ENCODE assay signal across 21 cellular contexts in the genomic region with DNA sequence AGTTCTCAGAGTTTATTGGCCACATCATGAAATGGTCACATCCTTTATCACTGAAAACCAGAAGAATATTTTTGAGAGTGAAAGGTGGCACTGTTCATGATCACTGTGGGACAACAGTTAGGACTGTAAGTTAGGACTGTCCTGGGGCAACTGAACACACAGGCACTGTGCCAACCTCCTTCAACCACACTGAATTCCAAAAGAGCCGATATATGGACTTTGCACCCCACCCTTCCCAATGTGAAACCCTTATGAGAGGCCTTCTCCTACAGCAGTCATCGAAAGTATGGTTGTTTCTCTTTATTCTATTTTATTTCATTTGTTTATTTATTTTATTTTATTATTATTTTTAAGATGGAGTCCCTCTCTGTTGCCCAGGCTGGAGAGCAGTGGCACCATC.
DNase-seq lines count a peak whose midpoint lies in the region; TF ChIP-seq lines count a peak whose summit lies in the region.
"Had no signal": no experiment of that assay in that cellular context is flagged by ENCODE, and none has a peak within 500 bp of the region (broad histone marks: within the 10 kb centered on the region; RNA-seq: fewer than 3 reads in every experiment).

No MANE protein-coding gene starts in this region.

- H3K9me3 ChIP-seq in liver (ENCODE audit: control insufficient read depth in 4 of 4, low read length in 3 of 4) (no peaks in the 10 kb centered on the region), transverse colon (no peaks in the 10 kb centered on the region), breast epithelium (no peaks in the 10 kb centered on the region)

- 49% methylated on average over 2 of the region's 2 CpGs for WGBS in liver
- 51 to 66% methylated on average over 2 of the region's 2 CpGs for WGBS in transverse colon (ENCODE audit: low coverage in 1 of 2), 2 donors

- H3K36me3 Mint-ChIP-seq in CD14-positive monocyte (no peaks in the 10 kb centered on the region), type B pancreatic cell (no peaks in the 10 kb centered on the region)
- H3K36me3 Mint-ChIP-seq: CD8-positive, alpha-beta memory T cell; T-cell had no signal

- no peak for TF ChIP-seq EP300 in transverse colon (IDR thresholded peaks at IDR 0.05; ENCODE audit: low read depth)

- H3K36me3 ChIP-seq in liver (ENCODE audit: control insufficient read depth in 4 of 4, insufficient read depth in 3 of 4, low read depth in 1 of 4, low read length in 3 of 4) (no peaks in the 10 kb centered on the region), transverse colon (no peaks in the 10 kb centered on the region), breast epithelium (no peaks in the 10 kb centered on the region)

- intact Hi-C loops in transverse colon (cut with DNase I; ENCODE audit: low total_unique reads) (no loop called here), breast epithelium (cut with DNase I; ENCODE audit: low total_unique reads) (loop anchor here (5.0 kb wide), 1 partner anchor 719 kb away; no protein-coding TSS in a partner anchor), CD14-positive monocyte (cut with micrococcal nuclease) (loop anchor here (5.0 kb wide), 1 partner anchor 719 kb away; no protein-coding TSS in a partner anchor)

- peaks cover 0 to 3% (median 2%) of the 10 kb centered on the region in 3 donors for H3K27me3 Mint-ChIP-seq in CD14-positive monocyte (ENCODE audit: low read depth in 3 of 3)
- H3K27me3 Mint-ChIP-seq in type B pancreatic cell = peaks cover 39% of the 10 kb centered on the region
- H3K27me3 Mint-ChIP-seq: CD8-positive, alpha-beta memory T cell; T-cell had no signal

- H3K4me1 ChIP-seq in liver (ENCODE audit: control insufficient read depth in 4 of 4, insufficient read depth in 4 of 4, low read length in 3 of 4) = peaks cover 0 to 6% (median 0%) of the 10 kb centered on the region in 4 donors
- no peaks in the 10 kb centered on the region for H3K4me1 ChIP-seq in transverse colon
- H3K4me1 ChIP-seq in breast epithelium = no peaks in the 10 kb centered on the region

- TF ChIP-seq CTCF in liver (IDR thresholded peaks at IDR 0.05; ENCODE audit: low read depth, low read length, missing input control) = no peak
- no peak for TF ChIP-seq CTCF in transverse colon (IDR thresholded peaks at IDR 0.05)
- TF ChIP-seq CTCF in breast epithelium (IDR thresholded peaks at IDR 0.05) = no peak
- no peak for TF ChIP-seq CTCF in CD14-positive monocyte (IDR thresholded peaks at IDR 0.05)
- no peak for TF ChIP-seq CTCF in type B pancreatic cell (conservative IDR thresholded peaks at IDR 0.05)

- peak; percentile 58 for DNase-seq in HT-29 (ENCODE audit: low spot score)
- DNase-seq in SW480 (ENCODE audit: low spot score) = peak; percentile 26
- peak; percentile 13 for DNase-seq in transverse colon
- DNase-seq in breast epithelium (ENCODE audit: low spot score in 2 of 2) = no peak
- no peak for DNase-seq in CD14-positive monocyte (ENCODE audit: low spot score)
- DNase-seq in type B pancreatic cell (ENCODE audit: extremely low spot score, unreplicated experiment) = no peak
- DNase-seq: CD8-positive, alpha-beta memory T cell; DMS79 treated with DMSO at 0.1 percent for 48 hours; GF-D8; HCEC 1CT; Karpas-422; NCI-H1105 treated with DMSO at 0.1 percent for 48 hours; NCI-H2029; NCI-H446 treated with DMSO at 0.1 percent for 48 hours; NCI-H526; SHP77; T-cell had no signal

- H3K9ac ChIP-seq in liver (ENCODE audit: low read depth in 1 of 2, low read length in 2 of 2) = no peak overlapping the region

- TF ChIP-seq POLR2A in transverse colon (IDR thresholded peaks at IDR 0.05) (no peak), breast epithelium (IDR thresholded peaks at IDR 0.05) (no peak)

- H3K4me3 Mint-ChIP-seq in CD14-positive monocyte (no peak overlapping the region), type B pancreatic cell (no peak overlapping the region)
- H3K4me3 Mint-ChIP-seq: CD8-positive, alpha-beta memory T cell; T-cell had no signal

- H3K9me3 Mint-ChIP-seq in CD14-positive monocyte (peaks cover 0 to 2% (median 0%) of the 10 kb centered on the region in 7 donors), type B pancreatic cell (no peaks in the 10 kb centered on the region)
- H3K9me3 Mint-ChIP-seq: CD8-positive, alpha-beta memory T cell; T-cell had no signal

- in situ Hi-C loops in transverse colon (cut with MboI; ENCODE audit: low pct_ligation_motif_present in 1 of 4, low pct_unique_long_range_greater_than_20kb in 1 of 4, low sequenced_read_pairs in 3 of 4) = loop anchor here (5.0 to 25.0 kb wide), 5 partner anchors 344 to 819 kb away; partner anchors contain the start of gene TOX3 (in 1 of the 4)

- H3K4me3 ChIP-seq in liver (ENCODE audit: low read depth in 1 of 3, low read length in 3 of 3) = no peak overlapping the region
- no peak overlapping the region for H3K4me3 ChIP-seq in transverse colon
- H3K4me3 ChIP-seq in breast epithelium = no peak overlapping the region
- H3K4me3 ChIP-seq: SK-N-MC had no signal

- TF ChIP-seq RAD21 in liver (IDR thresholded peaks at IDR 0.05) = no peak

- H3K27ac Mint-ChIP-seq in CD14-positive monocyte = no peak overlapping the region
- no peak overlapping the region for H3K27ac Mint-ChIP-seq in type B pancreatic cell
- H3K27ac Mint-ChIP-seq: CD8-positive, alpha-beta memory T cell; T-cell had no signal

- H3K27me3 ChIP-seq in liver (ENCODE audit: control insufficient read depth in 4 of 4, insufficient read depth in 4 of 4, low read length in 3 of 4) (no peaks in the 10 kb centered on the region), transverse colon (no peaks in the 10 kb centered on the region), breast epithelium (no peaks in the 10 kb centered on the region)

- H3K4me1 Mint-ChIP-seq in CD14-positive monocyte = no peaks in the 10 kb centered on the region
- peaks cover 3% of the 10 kb centered on the region for H3K4me1 Mint-ChIP-seq in type B pancreatic cell (ENCODE audit: unreplicated experiment)

- H3K27ac ChIP-seq in liver (ENCODE audit: low read depth in 1 of 2, low read length in 2 of 2) (no peak overlapping the region), transverse colon (no peak overlapping the region), breast epithelium (no peak overlapping the region)
- H3K27ac ChIP-seq: C4-2B, RWPE1, SK-N-MC had no signal

TF ChIP-seq in liver, 16 proteins besides CTCF, POLR2A, EP300 and RAD21:
- TF ChIP-seq HNF4A (conservative IDR thresholded peaks at IDR 0.05) (peak; percentile 33 to 44), MAX (IDR thresholded peaks at IDR 0.05) (no peak)

Comparison
In these comparisons a context has a peak if more than half of its experiments do, and no peak if none do; other contexts are left out.
1. DNase-seq: peak in HT-29 (single experiment), SW480 (single experiment) and transverse colon (single experiment); none in breast epithelium (0 of 2), CD14-positive monocyte (single experiment) and type B pancreatic cell (single experiment).